17 cellular contexts compared by ENCODE assay signal in genomic region chr17:50265690-50266306, GRCh38. TPM values are rescaled to one million over a fixed set of nuclear protein-coding genes. Genes with fewer than 3 reads are reported as not detected.
DNase-seq lines count a peak whose midpoint lies in the region; ATAC-seq and TF ChIP-seq lines count a peak whose summit lies in the region.
"Had no signal": no experiment of that assay in that cellular context is flagged by ENCODE, and none has a peak within 500 bp of the region (broad histone marks: within the 10 kb centered on the region; RNA-seq: fewer than 3 reads in every experiment).

No MANE protein-coding gene starts in this region.

- no peaks in the 10 kb centered on the region for H3K9me3 ChIP-seq in skeletal muscle tissue (ENCODE audit: control insufficient read depth in 3 of 3, low read length in 3 of 3)

- H3K36me3 ChIP-seq in skeletal muscle tissue (ENCODE audit: control insufficient read depth in 3 of 3, insufficient read depth in 3 of 3, low read length in 3 of 3): no peaks in the 10 kb centered on the region
- H3K36me3 ChIP-seq: cardiac muscle cell had no signal

- H3K9ac ChIP-seq in skeletal muscle tissue (ENCODE audit: low read depth in 1 of 3, low read length in 3 of 3): no peak overlapping the region
- H3K9ac ChIP-seq: parathyroid adenoma had no signal

- peaks cover 22 to 39% (median 23%) of the 10 kb centered on the region in 3 donors for H3K4me1 ChIP-seq in skeletal muscle tissue (ENCODE audit: control insufficient read depth in 3 of 3, insufficient read depth in 3 of 3, low read length in 3 of 3)
- H3K4me1 ChIP-seq: parathyroid adenoma had no signal

- POLR2A ChIA-PET in RWPE1 (lab: Yijun Ruan, JAX; ENCODE audit: low non-redundant PET): no interaction called here

- H3K27ac ChIP-seq in RWPE1 (peak overlapping the region; percentile 57), skeletal muscle tissue (ENCODE audit: low read depth, low read length) (peak overlapping the region; percentile 58)
- H3K27ac ChIP-seq: cardiac muscle cell, epithelial cell of prostate, parathyroid adenoma had no signal

- DNase-seq in Daoy (ENCODE audit: low read depth) (peak; percentile 57), RWPE1 (ENCODE audit: low spot score) (no peak), fibroblast of the aortic adventitia (ENCODE audit: low read depth) (peak; percentile 31), NCI-H1417 (lab: John Stamatoyannopoulos, UW) (no peak), MV-4-11 (lab: John Stamatoyannopoulos, UW) (no peak)
- DNase-seq: activated CD4-positive, alpha-beta T cell treated with anti-CD3 and anti-CD28 coated beads for 36 hours; CD4-positive, alpha-beta memory T cell; stimulated activated naive CD8-positive, alpha-beta T cell treated with anti-CD3 and anti-CD28 coated beads, Interleukin-15, Interleukin-2, amounts not matched to agents 100 U/mL and 50 U/mL, for 24 hours had no signal

- CTCF ChIA-PET in RWPE1 (lab: Yijun Ruan, JAX): interaction anchor here (0.8 to 1.3 kb wide), 3 partner anchors 66 to 171 kb away, joined by 3 to 5 read pairs (median 4); no protein-coding TSS in a partner anchor

- peak overlapping the region; percentile 55 for H3K4me3 ChIP-seq in fibroblast of the aortic adventitia (ENCODE audit: low read depth, low read length)
- no peak overlapping the region for H3K4me3 ChIP-seq in skeletal muscle tissue (ENCODE audit: low read length in 3 of 3)
- H3K4me3 ChIP-seq: cardiac muscle cell had no signal

- ATAC-seq in GM19324 (IDR thresholded peaks at IDR 0.05; ENCODE audit: low FRiP score, unreplicated experiment) (no peak), HG03571 (IDR thresholded peaks at IDR 0.05; ENCODE audit: unreplicated experiment) (no peak)
- ATAC-seq: activated CD4-positive, alpha-beta T cell treated with anti-CD3 and anti-CD28 coated beads for 36 hours; activated T-helper 17 cell treated with anti-CD3 and anti-CD28 coated beads, Interleukin-2, amount 50 U/mL, for 72 hours; stimulated activated naive CD8-positive, alpha-beta T cell treated with anti-CD3 and anti-CD28 coated beads, Interleukin-15, Interleukin-2, amounts not matched to agents 100 U/mL and 50 U/mL, for 24 hours had no signal

- TF ChIP-seq CTCF in RWPE1 (conservative IDR thresholded peaks at IDR 0.05; ENCODE audit: low read depth) (no peak), fibroblast of the aortic adventitia (IDR thresholded peaks at IDR 0.05; ENCODE audit: insufficient read depth, low read length) (no peak)

- H3K27me3 ChIP-seq in skeletal muscle tissue (ENCODE audit: control insufficient read depth in 3 of 3, insufficient read depth in 3 of 3, low read length in 3 of 3): peaks cover 0 to 5% (median 3%) of the 10 kb centered on the region in 3 donors
- H3K27me3 ChIP-seq: cardiac muscle cell had no signal

RNA-seq across cellular contexts. Expression of gene TMEM92, which starts 8.5 kb away (rescaled TPM):
- 1.7 and 6.7 TPM in 2 replicates for total RNA-seq in Daoy (2014; rRNA removed; shearing (Covaris generic))
- total RNA-seq in fibroblast of the aortic adventitia (ENCODE audit: low replicate concordance) (0.09 TPM in 1 of 2 replicates, not detected in the other), skeletal muscle tissue (not detected)
- total RNA-seq: CD4-positive, alpha-beta memory T cell; lung microvascular endothelial cell; OCI-LY7 had no signal

Comparison
In these comparisons a context has a peak if more than half of its experiments do, and no peak if none do; other contexts are left out.
1. DNase-seq: peak in Daoy (single experiment) and fibroblast of the aortic adventitia (single experiment); none in RWPE1 (single experiment), NCI-H1417 (0 of 3) and MV-4-11 (single experiment).